In the genomic region with DNA sequence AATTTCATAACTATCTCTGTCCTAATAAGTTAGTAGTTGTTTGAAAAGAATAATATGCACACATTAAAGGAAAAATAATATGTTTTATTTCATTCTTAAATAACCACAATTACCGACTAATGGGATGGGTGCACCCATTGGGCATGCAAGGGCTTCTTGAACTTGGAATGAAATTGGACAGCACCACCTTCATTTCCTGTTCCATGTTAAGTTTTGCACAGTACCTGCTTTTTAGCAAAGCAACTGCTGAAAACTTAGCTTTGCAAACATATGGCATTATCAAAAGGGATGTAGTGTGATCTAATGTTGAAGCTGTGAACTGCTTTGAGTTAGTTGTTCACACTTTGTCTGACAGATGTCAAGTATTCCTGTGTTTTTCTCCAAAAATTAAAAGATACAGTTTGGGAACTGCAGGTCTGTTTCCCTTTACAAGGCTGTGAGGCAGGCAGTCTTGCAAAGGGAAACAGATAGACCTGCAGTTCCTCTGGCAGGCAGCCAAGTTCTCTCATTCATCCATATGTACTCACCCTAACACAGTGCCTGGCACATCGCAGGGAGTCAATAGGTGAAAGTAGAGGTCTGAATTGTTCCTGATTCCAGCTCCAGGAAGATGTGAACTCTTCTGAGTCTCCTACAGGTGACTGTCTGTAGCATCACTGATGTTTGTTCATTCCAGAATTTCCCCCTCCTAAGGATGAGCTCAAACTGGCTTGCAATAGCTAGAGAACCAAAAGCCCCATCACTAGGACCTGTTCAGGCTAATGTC, we compare ENCODE assay signal across 1 cellular context.
TF ChIP-seq lines count a peak whose summit lies in the region.

No MANE protein-coding gene starts in this region.

TF ChIP-seq in SK-N-SH, 30 proteins besides CTCF, POLR2A, EP300 and RAD21 (continued from another document):
- TF ChIP-seq, protein P1, sequence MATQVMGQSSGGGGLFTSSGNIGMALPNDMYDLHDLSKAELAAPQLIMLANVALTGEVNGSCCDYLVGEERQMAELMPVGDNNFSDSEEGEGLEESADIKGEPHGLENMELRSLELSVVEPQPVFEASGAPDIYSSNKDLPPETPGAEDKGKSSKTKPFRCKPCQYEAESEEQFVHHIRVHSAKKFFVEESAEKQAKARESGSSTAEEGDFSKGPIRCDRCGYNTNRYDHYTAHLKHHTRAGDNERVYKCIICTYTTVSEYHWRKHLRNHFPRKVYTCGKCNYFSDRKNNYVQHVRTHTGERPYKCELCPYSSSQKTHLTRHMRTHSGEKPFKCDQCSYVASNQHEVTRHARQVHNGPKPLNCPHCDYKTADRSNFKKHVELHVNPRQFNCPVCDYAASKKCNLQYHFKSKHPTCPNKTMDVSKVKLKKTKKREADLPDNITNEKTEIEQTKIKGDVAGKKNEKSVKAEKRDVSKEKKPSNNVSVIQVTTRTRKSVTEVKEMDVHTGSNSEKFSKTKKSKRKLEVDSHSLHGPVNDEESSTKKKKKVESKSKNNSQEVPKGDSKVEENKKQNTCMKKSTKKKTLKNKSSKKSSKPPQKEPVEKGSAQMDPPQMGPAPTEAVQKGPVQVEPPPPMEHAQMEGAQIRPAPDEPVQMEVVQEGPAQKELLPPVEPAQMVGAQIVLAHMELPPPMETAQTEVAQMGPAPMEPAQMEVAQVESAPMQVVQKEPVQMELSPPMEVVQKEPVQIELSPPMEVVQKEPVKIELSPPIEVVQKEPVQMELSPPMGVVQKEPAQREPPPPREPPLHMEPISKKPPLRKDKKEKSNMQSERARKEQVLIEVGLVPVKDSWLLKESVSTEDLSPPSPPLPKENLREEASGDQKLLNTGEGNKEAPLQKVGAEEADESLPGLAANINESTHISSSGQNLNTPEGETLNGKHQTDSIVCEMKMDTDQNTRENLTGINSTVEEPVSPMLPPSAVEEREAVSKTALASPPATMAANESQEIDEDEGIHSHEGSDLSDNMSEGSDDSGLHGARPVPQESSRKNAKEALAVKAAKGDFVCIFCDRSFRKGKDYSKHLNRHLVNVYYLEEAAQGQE (IDR thresholded peaks at IDR 0.05; ENCODE audit: low read depth, low read length) = no peak
